In the genomic region with DNA sequence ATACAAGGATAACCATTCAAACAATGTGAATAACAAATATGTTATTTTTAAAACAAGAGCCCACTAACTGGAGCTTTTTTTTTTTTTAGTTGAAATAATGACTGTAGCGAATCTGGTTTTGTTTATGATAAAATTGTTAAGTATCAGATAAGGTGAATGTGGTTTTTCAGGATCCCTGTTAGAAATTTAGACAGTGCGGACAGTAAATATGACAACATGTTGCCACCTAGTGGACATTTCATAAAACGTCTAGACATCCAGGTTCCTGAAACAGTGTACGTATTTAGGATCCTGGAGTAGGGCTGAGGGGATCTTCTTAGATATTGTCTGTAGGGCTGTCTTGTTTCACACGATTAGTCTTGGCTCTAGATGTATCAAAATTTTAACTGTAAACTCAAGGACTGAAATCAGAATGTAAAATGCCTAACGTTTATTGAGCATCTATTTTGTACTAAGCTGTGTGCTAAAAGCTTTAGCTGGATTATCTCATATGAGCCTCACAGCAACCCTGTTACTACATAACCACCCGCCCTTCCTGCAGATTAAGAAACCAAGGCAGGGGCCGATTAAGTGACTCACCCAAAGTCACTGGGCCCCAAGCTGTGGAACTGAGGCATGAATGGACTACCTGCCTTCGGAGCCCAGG, we compare ENCODE assay signal across 9 cellular contexts. TPM values are rescaled to one million over a fixed set of nuclear protein-coding genes. Genes with fewer than 3 reads are reported as not detected.
A peak's percentile ranks its signal among the peaks of the same experiment; 100 is the strongest.
DNase-seq lines count a peak whose midpoint lies in the region; ATAC-seq, FAIRE-seq and TF ChIP-seq lines count a peak whose summit lies in the region.
"Had no signal": no experiment of that assay in that cellular context is flagged by ENCODE, and none has a peak within 500 bp of the region (broad histone marks: within the 10 kb centered on the region; RNA-seq: fewer than 3 reads in every experiment).

No MANE protein-coding gene starts in this region.

- SMC1A ChIA-PET in GM12878 (lab: Charles Lee; ENCODE audit: uncharacterized antibody, unreplicated experiment) = interaction anchor here (0.6 to 1.8 kb wide), 14 partner anchors 8 to 1361 kb away, joined by 3 to 7 read pairs (median 3); no protein-coding TSS in a partner anchor

- H3K27me3 ChIP-seq in BE2C = no peaks in the 10 kb centered on the region
- H3K27me3 ChIP-seq in GM12878 (replicated peaks in 1 of 2; ENCODE audit: control insufficient read depth in 2 of 2, insufficient read depth in 2 of 2, low read length in 1 of 2) = no peaks in the 10 kb centered on the region
- H3K27me3 ChIP-seq in thoracic aorta (replicated peaks; ENCODE audit: insufficient read depth) = no peaks in the 10 kb centered on the region

- in situ Hi-C loops in GM12878 (cut with MboI) = loop anchor here (5.0 to 25.0 kb wide), 3 partner anchors 306 to 536 kb away; no protein-coding TSS in a partner anchor

- no peak overlapping the region for H3K27ac ChIP-seq in GM12878 (ENCODE audit: control insufficient read depth, insufficient read depth)
- no peak overlapping the region for H3K27ac ChIP-seq in thoracic aorta
- H3K27ac ChIP-seq: skin epidermis had no signal

- RAD21 ChIA-PET in GM12878 (lab: Charles Lee; ENCODE audit: unreplicated experiment) = interaction anchor here (1.1 to 1.4 kb wide), 3 partner anchors 31 to 591 kb away, joined by 3 to 4 read pairs (median 3); no protein-coding TSS in a partner anchor

- DNase-seq in BE2C = no peak
- DNase-seq in NCI-H345 (lab: John Stamatoyannopoulos, UW) = peak; percentile 33
- no peak for DNase-seq in GM12878 (ENCODE audit: low read depth, low spot score)
- no peak for DNase-seq in thoracic aorta (ENCODE audit: low spot score)
- DNase-seq in activated CD4-positive, alpha-beta T cell treated with anti-CD3 and anti-CD28 coated beads, Interleukin-2, amount 50 U/mL, for 4 hours = no peak

- no peak overlapping the region for H2AFZ ChIP-seq in GM12878 (ENCODE audit: control insufficient read depth, low read depth, low read length)

- no peak overlapping the region for H3K9ac ChIP-seq in GM12878 (ENCODE audit: control insufficient read depth, insufficient read depth, low read length)

- no TSS peak for BruUV-seq in GM12878 (replicated peaks; lab: Mats Ljungman, UMichigan)

- CTCF ChIA-PET in GM12878 (lab: Yijun Ruan, JAX) = interaction anchor here (0.5 to 2.4 kb wide), 25 partner anchors 8 to 538 kb away, joined by 3 to 13 read pairs (median 4); a partner anchor contains a TSS

- no peak overlapping the region for H3K4me3 ChIP-seq in BE2C (ENCODE audit: low read depth, low read length)
- H3K4me3 ChIP-seq in GM12878 = no peak overlapping the region
- no peak overlapping the region for H3K4me3 ChIP-seq in thoracic aorta
- H3K4me3 ChIP-seq: skin epidermis had no signal

- H3K79me2 ChIP-seq in GM12878 (ENCODE audit: control insufficient read depth, insufficient read depth, low read length) = no peaks in the 10 kb centered on the region

- no peaks in the 10 kb centered on the region for H4K20me1 ChIP-seq in GM12878 (ENCODE audit: control insufficient read depth, insufficient read depth)

- TF ChIP-seq CTCF in BE2C (IDR thresholded peaks at IDR 0.05; ENCODE audit: low read depth, low read length) (peak; percentile 48), GM12878 (IDR thresholded peaks at IDR 0.05 in 2 of 3, conservative IDR thresholded peaks at IDR 0.05 in 1 of 3; ENCODE audit: control insufficient read depth in 2 of 3, extremely low read depth in 1 of 3, insufficient read depth in 1 of 3, low read depth in 3 of 3, low read length in 3 of 3) (peak; percentile 54 to 62 (median 54); a peak in 5 of 6 replicates), thoracic aorta (IDR thresholded peaks at IDR 0.05) (peak; percentile 44)

- TF ChIP-seq RAD21 in GM12878 (IDR thresholded peaks at IDR 0.05; ENCODE audit: insufficient read depth, low read depth, low read length) = peak; percentile 73

- ATAC-seq in GM18517 (IDR thresholded peaks at IDR 0.05; ENCODE audit: unreplicated experiment) (peak; percentile 62), HG03135 (IDR thresholded peaks at IDR 0.05; ENCODE audit: unreplicated experiment) (peak; percentile 83), GM12878 (peak; percentile 86), thoracic aorta (ENCODE audit: insufficient number of reproducible peaks, low FRiP score, low read depth) (no peak)

- 14% methylated on average over 9 of the region's 9 CpGs for WGBS in GM12878 (ENCODE audit: insufficient coverage, insufficient replicate concordance, low lambda C conversion rate, missing lambda C conversion rate)

- no peak for TF ChIP-seq POLR2A in GM12878 (IDR thresholded peaks at IDR 0.05; ENCODE audit: low read depth, low read length)

- no peaks in the 10 kb centered on the region for H3K36me3 ChIP-seq in BE2C
- H3K36me3 ChIP-seq in GM12878 (ENCODE audit: control insufficient read depth in 2 of 2, insufficient read depth in 2 of 2, low read length in 1 of 2) = no peaks in the 10 kb centered on the region
- H3K36me3 ChIP-seq in thoracic aorta = no peaks in the 10 kb centered on the region

- no peak for TF ChIP-seq EP300 in GM12878 (IDR thresholded peaks at IDR 0.05; ENCODE audit: borderline replicate concordance in 1 of 2, control insufficient read depth in 1 of 2, low read depth in 2 of 2, low read length in 2 of 2)

- no peak overlapping the region for H3K4me2 ChIP-seq in GM12878 (ENCODE audit: control insufficient read depth, insufficient read depth)

- POLR2A ChIA-PET in GM12878 (lab: Charles Lee) = no interaction called here

- FAIRE-seq in GM12878 (lab: Jason Lieb, UNC) = peak; percentile 86
- peak; percentile 100 for FAIRE-seq in islet of Langerhans (lab: Jason Lieb, UNC)

- no peaks in the 10 kb centered on the region; the same call in 1 of the 2 replicates for H3K4me1 ChIP-seq in BE2C
- H3K4me1 ChIP-seq in GM12878 (ENCODE audit: control insufficient read depth, insufficient read depth, low read length) = no peaks in the 10 kb centered on the region
- no peaks in the 10 kb centered on the region for H3K4me1 ChIP-seq in thoracic aorta (ENCODE audit: control insufficient read depth in 1 of 2, low read depth in 2 of 2)

- intact Hi-C loops in GM12878 (cut with micrococcal nuclease; ENCODE audit: unreplicated experiment) = loop anchor here (1.0 to 5.0 kb wide), 4 partner anchors 304 to 591 kb away; no protein-coding TSS in a partner anchor

- H3K9me3 ChIP-seq in BE2C (no peaks in the 10 kb centered on the region), GM12878 (replicated peaks; ENCODE audit: control insufficient read depth, insufficient read depth, low read length) (no peaks in the 10 kb centered on the region), thoracic aorta (no peaks in the 10 kb centered on the region)

TF ChIP-seq in GM12878, 131 proteins besides CTCF, POLR2A, EP300 and RAD21:
- TF ChIP-seq STAT3 (IDR thresholded peaks at IDR 0.05; ENCODE audit: low read depth, low read length) = no peak
- peak; percentile 76; the same call in 1 of the 2 replicates for TF ChIP-seq SMC3 (IDR thresholded peaks at IDR 0.05; ENCODE audit: borderline replicate concordance, low read length)

RNA-seq across cellular contexts. Expression of a gene that starts 23.9 kb away (rescaled TPM):
- polyA plus RNA-seq in BE2C (2012; ENCODE audit: insufficient read depth, insufficient read length, low read depth) = 0.86 TPM
- total RNA-seq in GM12878 (2013; cell fraction: nucleolus; rRNA removed) = 0.10 TPM in 1 of 2 replicates, not detected in the other
- total RNA-seq in GM12878 (2014; rRNA removed) (not detected in 2 replicates), GM12878 (2014; rRNA removed; fragmentation: Illumina TruSeq; extraction: Trizol) (not detected in 2 replicates), GM12878 (2021) (not detected in 2 replicates), thoracic aorta (10 to 100 TPM; 10.1 to 18.4 TPM)
- polyA plus RNA-seq in GM12878 (2011; ENCODE audit: low read depth) = not detected
- polyA plus RNA-seq in GM12878 (2011; rRNA removed) (0.04 TPM in 2 replicates), GM12878 (2014; fragmentation: Illumina TruSeq; extraction: Trizol) (not detected in 2 replicates), GM12878 (2014; fragmentation: Nextera tagmentation; extraction: Ambion mirVana) (not detected), GM12878 (2014; rRNA removed) (not detected in 2 replicates), GM12878 (2016; fragmentation: Nextera tagmentation; extraction: Ambion mirVana) (not detected)
- not detected in 2 replicates for polyA plus RNA-seq in GM12878 (2011; cell fraction: cytosol; rRNA removed)
- 0.03 TPM in 1 of 2 replicates, not detected in the other for polyA plus RNA-seq in GM12878 (2011; cell fraction: nucleus; rRNA removed)
- 0.03 TPM in 1 of 2 replicates, not detected in the other for polyA plus RNA-seq in GM12878 (2012)
- polyA minus RNA-seq in GM12878 (2011; rRNA and poly(A)+ RNA removed) = not detected in 2 replicates
- not detected in 2 replicates for polyA minus RNA-seq in GM12878 (2011; cell fraction: cytosol; rRNA and poly(A)+ RNA removed)
- polyA minus RNA-seq in GM12878 (2011; cell fraction: nucleus; rRNA and poly(A)+ RNA removed) = not detected in 2 replicates

Comparison
In these comparisons a context has a peak if more than half of its experiments do, and no peak if none do; other contexts are left out.
1. RNA of a gene that starts 23.9 kb away (total RNA-seq): 10.1 to 18.4 TPM in thoracic aorta; 0.10 TPM in GM12878; every median in the first group is over 10 times any median in the second.
2. Peak in every context shown above with its lines, with median percentiles within 50 percentile points of each other: CTCF ChIP-seq.